Comparison of ENCODE assay signal across 8 cellular contexts in genomic region chr9:130445268-130445983, GRCh38.
DNase-seq lines count a peak whose midpoint lies in the region; ATAC-seq and TF ChIP-seq lines count a peak whose summit lies in the region.

No MANE protein-coding gene starts in this region.

- H3K4me3 ChIP-seq in BLaER1 treated with 17β-estradiol and CSF1 and Interleukin-3, amounts not matched to agents 10 nM and 100 nM, result peak overlapping the region; percentile 71 to 89 (median 78)
- H3K4me3 ChIP-seq in effector memory CD4-positive, alpha-beta T cell (ENCODE audit: insufficient read depth, low read depth, low read length, poor library complexity, severe bottlenecking), result peak overlapping the region; percentile 50
- peak overlapping the region; percentile 69 to 77 for H3K4me3 ChIP-seq in mucosa of rectum (ENCODE audit: low read length in 2 of 2)

- DNase-seq in LoVo (ENCODE audit: low spot score) (peak; percentile 65), T-helper 9 cell (no peak)
- no peak for DNase-seq in effector memory CD4-positive, alpha-beta T cell

- H3K9me3 ChIP-seq in BLaER1 treated with 17β-estradiol and CSF1 and Interleukin-3, amounts not matched to agents 10 nM and 100 nM (replicated peaks in 1 of 11), result peaks cover 17 to 21% (median 19%) of the 10 kb centered on the region in 11 experiments
- peaks cover 4% of the 10 kb centered on the region for H3K9me3 ChIP-seq in effector memory CD4-positive, alpha-beta T cell (ENCODE audit: control insufficient read depth, low read length)
- H3K9me3 ChIP-seq in mucosa of rectum (ENCODE audit: control insufficient read depth in 2 of 2, low read length in 2 of 2), result peaks cover 0 to 2% of the 10 kb centered on the region in 2 donors

- peaks cover 0 to 41% (median 4%) of the 10 kb centered on the region in 11 experiments; a peak in 11 of 22 replicates for H4K20me1 ChIP-seq in BLaER1 treated with 17β-estradiol and CSF1 and Interleukin-3, amounts not matched to agents 10 nM and 100 nM

- H3K4me2 ChIP-seq in BLaER1 treated with 17β-estradiol and CSF1 and Interleukin-3, amounts not matched to agents 10 nM and 100 nM, result peak overlapping the region; percentile 92 to 100 (median 98)

- H3K9ac ChIP-seq in BLaER1 treated with 17β-estradiol and CSF1 and Interleukin-3, amounts not matched to agents 10 nM and 100 nM, result peak overlapping the region; percentile 75 to 91 (median 84)
- H3K9ac ChIP-seq in mucosa of rectum (ENCODE audit: low read depth in 1 of 2, low read length in 2 of 2), result peak overlapping the region; percentile 72 to 83

- no peak for ATAC-seq in HG03571 (IDR thresholded peaks at IDR 0.05; ENCODE audit: unreplicated experiment)
- no peak for ATAC-seq in GM18861 (IDR thresholded peaks at IDR 0.05; ENCODE audit: unreplicated experiment)
- ATAC-seq in SK-N-SH treated with all-trans-retinoic acid at 6 μM for 48 hours, result no peak

- peaks cover 0 to 6% (median 0%) of the 10 kb centered on the region in 11 experiments; a peak in 3 of 22 replicates for H3K36me3 ChIP-seq in BLaER1 treated with 17β-estradiol and CSF1 and Interleukin-3, amounts not matched to agents 10 nM and 100 nM
- no peaks in the 10 kb centered on the region for H3K36me3 ChIP-seq in effector memory CD4-positive, alpha-beta T cell (ENCODE audit: control insufficient read depth, insufficient read depth, low read length)
- no peaks in the 10 kb centered on the region for H3K36me3 ChIP-seq in mucosa of rectum (ENCODE audit: control insufficient read depth in 2 of 2, insufficient read depth in 2 of 2, low read length in 2 of 2)

- H3K27me3 ChIP-seq in BLaER1 treated with 17β-estradiol and CSF1 and Interleukin-3, amounts not matched to agents 10 nM and 100 nM, result peaks cover 0 to 6% (median 0%) of the 10 kb centered on the region in 11 experiments; a peak in 4 of 22 replicates
- peaks cover 20% of the 10 kb centered on the region for H3K27me3 ChIP-seq in effector memory CD4-positive, alpha-beta T cell (replicated peaks; ENCODE audit: control insufficient read depth, insufficient read depth, low read length, poor library complexity, severe bottlenecking)
- H3K27me3 ChIP-seq in mucosa of rectum (ENCODE audit: control insufficient read depth in 2 of 2, insufficient read depth in 2 of 2, low read length in 2 of 2), result no peaks in the 10 kb centered on the region

- peaks cover 49 to 64% (median 62%) of the 10 kb centered on the region in 10 experiments for H3K4me1 ChIP-seq in BLaER1 treated with 17β-estradiol and CSF1 and Interleukin-3, amounts not matched to agents 10 nM and 100 nM
- H3K4me1 ChIP-seq in effector memory CD4-positive, alpha-beta T cell (ENCODE audit: control insufficient read depth, insufficient read depth, low read length, poor library complexity, severe bottlenecking), result peaks cover 7% of the 10 kb centered on the region
- H3K4me1 ChIP-seq in mucosa of rectum (ENCODE audit: control insufficient read depth in 2 of 2, insufficient read depth in 2 of 2, low read length in 2 of 2), result peaks cover 21 to 27% of the 10 kb centered on the region in 2 donors

- H3K27ac ChIP-seq in BLaER1 treated with 17β-estradiol and CSF1 and Interleukin-3, amounts not matched to agents 10 nM and 100 nM, result peak overlapping the region; percentile 35 to 86 (median 80); a peak in 21 of 22 replicates
- H3K27ac ChIP-seq in effector memory CD4-positive, alpha-beta T cell (ENCODE audit: insufficient read depth, low read length, poor library complexity, severe bottlenecking), result no peak overlapping the region
- H3K27ac ChIP-seq in mucosa of rectum (ENCODE audit: low read depth in 2 of 2, low read length in 2 of 2), result peak overlapping the region; percentile 69 to 70

TF ChIP-seq in SK-N-SH treated with all-trans-retinoic acid at 6 μM for 48 hours, 23 proteins besides CTCF, POLR2A, EP300 and RAD21:
- TF ChIP-seq SNAI2 (CRISPR knock-in tag; IDR thresholded peaks at IDR 0.05) (no peak), PATZ1 (CRISPR knock-in tag; IDR thresholded peaks at IDR 0.05; ENCODE audit: borderline replicate concordance) (no peak), OSR1 (CRISPR knock-in tag; IDR thresholded peaks at IDR 0.05) (no peak), ZNF8 (CRISPR knock-in tag; IDR thresholded peaks at IDR 0.05) (no peak), POU6F1 (CRISPR knock-in tag; IDR thresholded peaks at IDR 0.05; ENCODE audit: borderline replicate concordance, low read depth) (no peak), RARB (CRISPR knock-in tag; IDR thresholded peaks at IDR 0.05) (no peak)
